25 cellular contexts compared by ENCODE assay signal in the genomic region with DNA sequence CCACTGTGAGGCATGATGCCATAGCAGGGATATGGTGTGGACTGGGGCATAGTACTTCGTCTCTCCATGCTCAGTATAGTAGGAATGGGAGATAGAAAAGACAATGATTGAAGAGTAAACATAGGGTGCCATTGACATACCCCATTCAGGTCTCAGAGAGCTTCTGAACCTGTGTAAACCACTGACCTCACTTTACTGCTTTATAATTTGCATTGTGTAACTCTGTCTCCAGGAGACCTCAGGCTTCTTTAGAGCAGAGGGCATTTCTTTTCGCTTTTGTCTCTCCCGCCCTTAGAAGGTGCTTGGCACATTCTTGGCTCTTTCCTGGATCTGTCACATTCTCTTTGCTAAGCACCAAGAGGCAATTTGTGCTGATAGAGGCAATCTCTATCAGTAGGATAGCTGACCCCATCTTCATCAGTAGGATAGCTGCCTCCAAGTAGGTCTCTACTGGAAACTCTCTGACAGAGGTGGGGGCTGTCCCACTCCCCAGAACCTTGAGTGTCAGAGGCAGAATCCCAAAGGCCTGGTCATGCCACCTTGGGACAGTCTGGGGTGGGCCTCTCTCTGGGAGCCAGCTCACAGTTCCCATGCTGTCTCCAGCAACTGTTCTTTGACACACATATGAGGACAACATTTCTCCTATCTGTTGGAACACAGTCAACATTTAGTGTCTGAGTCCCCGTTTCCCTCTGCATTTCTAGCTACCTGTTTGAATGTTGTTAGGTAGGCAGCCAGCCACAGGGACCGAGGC.
"Had no signal": no experiment of that assay in that cellular context is flagged by ENCODE, and none has a peak within 500 bp of the region (broad histone marks: within the 10 kb centered on the region; RNA-seq: fewer than 3 reads in every experiment).

No MANE protein-coding gene starts in this region.

- H3K36me3 Mint-ChIP-seq: activated naive CD4-positive, alpha-beta T cell treated with anti-CD3 and anti-CD28 coated beads, Interleukin-2, amount 10 ng/mL, durations not matched to agents 7 days and 5 days; naive B cell; stimulated activated memory B cell treated with anti-CD40 and anti-IgM and Interleukin-4, amounts not matched to agents 10 μg/mL and 1 μg/mL and 100 μg/mL, for 72 hours; type B pancreatic cell had no signal

- H3K4me1 Mint-ChIP-seq: naive B cell; stimulated activated memory B cell treated with anti-CD40 and anti-IgM and Interleukin-4, amounts not matched to agents 10 μg/mL and 1 μg/mL and 100 μg/mL, for 72 hours had no signal

- H3K36me3 ChIP-seq: brain microvascular endothelial cell, sigmoid colon, vagina had no signal

- H3K4me3 Mint-ChIP-seq: activated naive CD4-positive, alpha-beta T cell treated with anti-CD3 and anti-CD28 coated beads, Interleukin-2, amount 10 ng/mL, durations not matched to agents 7 days and 5 days; naive B cell; neural crest cell; stimulated activated memory B cell treated with anti-CD40 and anti-IgM and Interleukin-4, amounts not matched to agents 10 μg/mL and 1 μg/mL and 100 μg/mL, for 72 hours; stimulated activated naive CD8-positive, alpha-beta T cell treated with anti-CD3 and anti-CD28 coated beads, Interleukin-15, amount 100 ng/mL, for 72 hours; T-cell; T-helper 2 cell treated with Interferon-gamma antibody and Interleukin-4, amounts not matched to agents 5 μg/mL and 100 μg/mL, for 36 hours; type B pancreatic cell had no signal

- DNase-seq: activated CD4-positive, alpha-beta T cell treated with anti-CD3 and anti-CD28 coated beads for 4 hours; activated CD4-positive, alpha-beta T cell treated with anti-CD3 and anti-CD28 coated beads, Interleukin-2, amount 50 U/mL, for 4 hours; activated CD4-positive, CD25-positive, alpha-beta regulatory T cell; activated effector memory CD4-positive, alpha-beta T cell treated with anti-CD3 and anti-CD28 coated beads, Interleukin-2, amount 50 U/mL, for 16 hours; activated naive CD4-positive, alpha-beta T cell treated with anti-CD3 and anti-CD28 coated beads, Interleukin-2, amount 10 ng/mL, durations not matched to agents 7 days and 5 days; amniotic stem cell; brain microvascular endothelial cell; foreskin keratinocyte; left ventricle myocardium superior; naive B cell; nucleus accumbens; psoas muscle; sigmoid colon; small intestine; stimulated activated CD4-positive, alpha-beta T cell treated with anti-CD3 and anti-CD28 coated beads, Interleukin-4, amount 100 ng/mL, for 24 hours; stimulated activated naive CD8-positive, alpha-beta T cell treated with anti-CD3 and anti-CD28 coated beads, Interleukin-15, amount 100 ng/mL, for 72 hours; substantia nigra; T-cell had no signal

- H3K4me1 ChIP-seq: psoas muscle, sigmoid colon, vagina had no signal

- H2AFZ ChIP-seq: parathyroid adenoma had no signal

- H3K27ac ChIP-seq: brain microvascular endothelial cell, coronary artery, foreskin keratinocyte, parathyroid adenoma, psoas muscle, sigmoid colon, vagina had no signal

- H3K27me3 Mint-ChIP-seq: stimulated activated naive CD8-positive, alpha-beta T cell treated with anti-CD3 and anti-CD28 coated beads, Interleukin-15, amount 100 ng/mL, for 72 hours; T-cell had no signal

- H3K9me3 Mint-ChIP-seq: activated naive CD4-positive, alpha-beta T cell treated with anti-CD3 and anti-CD28 coated beads, Interleukin-2, amount 10 ng/mL, durations not matched to agents 7 days and 5 days; naive B cell; stimulated activated memory B cell treated with anti-CD40 and anti-IgM and Interleukin-4, amounts not matched to agents 10 μg/mL and 1 μg/mL and 100 μg/mL, for 72 hours; stimulated activated naive CD8-positive, alpha-beta T cell treated with anti-CD3 and anti-CD28 coated beads, Interleukin-15, amount 100 ng/mL, for 72 hours; T-cell; T-helper 2 cell treated with Interferon-gamma antibody and Interleukin-4, amounts not matched to agents 5 μg/mL and 100 μg/mL, for 36 hours had no signal

- H3K9ac ChIP-seq: parathyroid adenoma had no signal

- H3K9me3 ChIP-seq: psoas muscle, sigmoid colon, vagina had no signal

- H3K27ac Mint-ChIP-seq: activated naive CD4-positive, alpha-beta T cell treated with anti-CD3 and anti-CD28 coated beads, Interleukin-2, amount 10 ng/mL, durations not matched to agents 7 days and 5 days; naive B cell; stimulated activated memory B cell treated with anti-CD40 and anti-IgM and Interleukin-4, amounts not matched to agents 10 μg/mL and 1 μg/mL and 100 μg/mL, for 72 hours; T-cell; T-helper 2 cell treated with Interferon-gamma antibody and Interleukin-4, amounts not matched to agents 5 μg/mL and 100 μg/mL, for 36 hours; type B pancreatic cell had no signal

- H3K4me3 ChIP-seq: coronary artery, psoas muscle, sigmoid colon, vagina had no signal

- H3K27me3 ChIP-seq: brain microvascular endothelial cell, sigmoid colon, vagina had no signal

- H3K79me2 ChIP-seq: parathyroid adenoma had no signal
